Comparison of ENCODE assay signal across 22 cellular contexts in the genomic region with DNA sequence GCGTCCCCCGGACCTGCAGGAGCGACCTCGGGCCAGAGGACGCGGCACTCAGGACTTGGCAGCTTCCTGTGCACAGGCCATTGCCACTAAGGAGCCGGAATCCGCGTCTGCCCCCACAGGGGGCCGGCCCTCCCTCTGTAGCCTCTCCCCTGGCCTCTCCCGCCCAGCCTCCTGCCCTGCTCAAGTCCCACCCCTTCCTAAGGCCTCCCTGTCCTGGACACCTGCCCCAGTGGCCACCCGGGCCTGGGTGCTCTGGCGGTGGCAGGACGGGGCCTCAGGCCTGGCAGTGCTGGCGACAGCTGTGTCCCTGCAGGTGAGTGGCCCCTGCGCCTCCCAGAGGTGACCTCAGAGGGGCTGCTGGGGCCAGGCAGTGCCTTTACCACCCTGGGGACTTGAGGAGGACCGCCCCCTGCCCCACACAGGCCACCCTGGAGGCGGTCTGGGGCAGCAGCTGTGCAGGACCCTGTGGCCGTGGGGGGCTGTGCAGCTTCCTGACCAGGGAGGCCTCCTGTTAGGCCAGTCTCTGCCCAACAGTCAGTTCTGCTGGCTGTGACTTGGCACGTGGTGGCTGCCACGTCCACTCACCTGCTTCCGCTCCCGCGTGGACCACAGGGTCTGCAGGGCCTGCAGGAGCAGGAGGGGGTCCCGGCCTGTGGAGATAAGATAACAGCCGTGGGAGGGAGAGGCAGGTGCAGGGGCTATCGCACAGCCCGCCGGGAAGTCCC. TPM values are rescaled to one million over a fixed set of nuclear protein-coding genes. Genes with fewer than 3 reads are reported as not detected.
A peak's percentile ranks its signal among the peaks of the same experiment; 100 is the strongest.
DNase-seq lines count a peak whose midpoint lies in the region; ATAC-seq, FAIRE-seq and TF ChIP-seq lines count a peak whose summit lies in the region.
"Had no signal": no experiment of that assay in that cellular context is flagged by ENCODE, and none has a peak within 500 bp of the region (broad histone marks: within the 10 kb centered on the region; RNA-seq: fewer than 3 reads in every experiment).

No MANE protein-coding gene starts in this region.

- in situ Hi-C loops in GM13976 (cut with MboI; ENCODE audit: low sequenced_read_pairs, unreplicated experiment) = no loop called here

- no peaks in the 10 kb centered on the region for H3K9me3 Mint-ChIP-seq in activated CD8-positive, alpha-beta memory T cell treated with anti-CD3 and anti-CD28 coated beads, Interleukin-2, amount 10 ng/mL, durations not matched to agents 7 days and 5 days (ENCODE audit: low read depth)
- H3K9me3 Mint-ChIP-seq: activated B cell treated with CpG ODN at 0.5 μM for 24 hours, natural killer cell, T-cell had no signal

- POLR2A ChIA-PET in HEK293 (lab: Yijun Ruan, JAX) = interaction anchor here (1.0 kb wide), 1 partner anchor 12 kb away, joined by 3 read pairs; no protein-coding TSS in a partner anchor

- H3K9ac ChIP-seq in BLaER1 = peak overlapping the region; percentile 58

- H3K27ac Mint-ChIP-seq in activated CD8-positive, alpha-beta memory T cell treated with anti-CD3 and anti-CD28 coated beads, Interleukin-2, amount 10 ng/mL, durations not matched to agents 7 days and 5 days = no peak overlapping the region
- H3K27ac Mint-ChIP-seq: activated B cell treated with CpG ODN at 0.5 μM for 24 hours, natural killer cell, T-cell had no signal

- H3K27me3 ChIP-seq in BLaER1 = no peaks in the 10 kb centered on the region

- H3K4me2 ChIP-seq in BLaER1 = peak overlapping the region; percentile 85
- H3K4me2 ChIP-seq: PC-9 had no signal

- H3K4me1 ChIP-seq in BLaER1 (peaks cover 56% of the 10 kb centered on the region), HEK293 (ENCODE audit: control insufficient read depth, insufficient read depth, low read length) (no peaks in the 10 kb centered on the region), mucosa of descending colon (ENCODE audit: low read depth) (peaks cover 2% of the 10 kb centered on the region)
- H3K4me1 ChIP-seq: Caco-2, psoas muscle had no signal

- TF ChIP-seq CTCF in HEK293 (tag by site-specific recombination; IDR thresholded peaks at IDR 0.05) = no peak
- TF ChIP-seq CTCF in mucosa of descending colon (IDR thresholded peaks at IDR 0.05) = no peak
- no peak for TF ChIP-seq CTCF in GM13976 (IDR thresholded peaks at IDR 0.05; ENCODE audit: borderline replicate concordance, control extremely low read depth, extremely low read depth, insufficient read depth, missing control alignments)

- peak; percentile 45 for DNase-seq in ecto neural progenitor cell (ENCODE audit: low spot score)
- DNase-seq in mucosa of descending colon = peak in 2 of 3 donors; percentile 17 to 36
- no peak for DNase-seq in H54 (ENCODE audit: insufficient read length, low spot score)
- no peak for DNase-seq in activated CD8-positive, alpha-beta memory T cell treated with anti-CD3 and anti-CD28 coated beads, Interleukin-2, amount 10 ng/mL, durations not matched to agents 7 days and 5 days
- no peak for DNase-seq in activated CD4-positive, alpha-beta T cell treated with anti-CD3 and anti-CD28 coated beads, Interleukin-2, amount 50 U/mL, for 48 hours
- DNase-seq in GM13976 (ENCODE audit: low spot score) = no peak
- DNase-seq: activated B cell treated with CpG ODN at 0.5 μM for 24 hours, activated gamma-delta T cell, amygdala, foreskin fibroblast, HCEC 1CT, natural killer cell, NCI-H187 treated with DMSO at 0.1 percent for 48 hours, PC-9, T-cell had no signal

- H3K36me3 Mint-ChIP-seq in activated CD8-positive, alpha-beta memory T cell treated with anti-CD3 and anti-CD28 coated beads, Interleukin-2, amount 10 ng/mL, durations not matched to agents 7 days and 5 days = no peaks in the 10 kb centered on the region
- H3K36me3 Mint-ChIP-seq: natural killer cell had no signal

- peak; percentile 15 for ATAC-seq in mucosa of descending colon
- ATAC-seq in activated CD8-positive, alpha-beta memory T cell treated with anti-CD3 and anti-CD28 coated beads, Interleukin-2, amount 10 ng/mL, durations not matched to agents 7 days and 5 days = no peak
- ATAC-seq: natural killer cell, T-cell had no signal

- CTCF ChIA-PET in HEK293 (lab: Yijun Ruan, JAX) = interaction anchor here (0.6 kb wide), 1 partner anchor 18 kb away, joined by 3 read pairs; no protein-coding TSS in a partner anchor
- CTCF ChIA-PET in activated CD8-positive, alpha-beta memory T cell treated with anti-CD3 and anti-CD28 coated beads, Interleukin-2, amount 10 ng/mL, durations not matched to agents 7 days and 5 days (lab: Charles Lee) = no interaction called here

- H3K4me1 Mint-ChIP-seq in activated CD8-positive, alpha-beta memory T cell treated with anti-CD3 and anti-CD28 coated beads, Interleukin-2, amount 10 ng/mL, durations not matched to agents 7 days and 5 days = peaks cover 9% of the 10 kb centered on the region
- H3K4me1 Mint-ChIP-seq: activated B cell treated with CpG ODN at 0.5 μM for 24 hours had no signal

- no peak for FAIRE-seq in H54 (lab: Jason Lieb, UNC)
- FAIRE-seq: HTR-8/SVneo had no signal

- no peaks in the 10 kb centered on the region for H4K20me1 ChIP-seq in BLaER1

- H3K27ac ChIP-seq in BLaER1 (peak overlapping the region; percentile 81), HEK293 (ENCODE audit: extremely low read depth, low read depth, low read length) (no peak overlapping the region)
- H3K27ac ChIP-seq: PC-9, psoas muscle had no signal

- no peak overlapping the region for H3K4me3 Mint-ChIP-seq in activated CD8-positive, alpha-beta memory T cell treated with anti-CD3 and anti-CD28 coated beads, Interleukin-2, amount 10 ng/mL, durations not matched to agents 7 days and 5 days
- H3K4me3 Mint-ChIP-seq: activated B cell treated with CpG ODN at 0.5 μM for 24 hours, natural killer cell, T-cell had no signal

- no peaks in the 10 kb centered on the region for H3K27me3 Mint-ChIP-seq in activated CD8-positive, alpha-beta memory T cell treated with anti-CD3 and anti-CD28 coated beads, Interleukin-2, amount 10 ng/mL, durations not matched to agents 7 days and 5 days
- H3K27me3 Mint-ChIP-seq: activated B cell treated with CpG ODN at 0.5 μM for 24 hours, T-cell had no signal

- intact Hi-C loops in mucosa of descending colon (cut with DNase I, micrococcal nuclease) = no loop called here

- no peak for TF ChIP-seq POLR2A in H54 (IDR thresholded peaks at IDR 0.05; ENCODE audit: low read depth, low read length)

- H3K9me3 ChIP-seq in BLaER1 (no peaks in the 10 kb centered on the region), HEK293 (ENCODE audit: control insufficient read depth, insufficient read depth, low read depth, low read length) (no peaks in the 10 kb centered on the region), mucosa of descending colon (no peaks in the 10 kb centered on the region)
- H3K9me3 ChIP-seq: Caco-2, psoas muscle had no signal

- H3K4me3 ChIP-seq in BLaER1 (no peak overlapping the region), HEK293 (ENCODE audit: low read depth, low read length) (no peak overlapping the region), mucosa of descending colon (no peak overlapping the region)
- H3K4me3 ChIP-seq: PC-9, psoas muscle had no signal

- H3K36me3 ChIP-seq in BLaER1 (peaks cover 4% of the 10 kb centered on the region; the same call in 1 of the 2 replicates), HEK293 (ENCODE audit: control insufficient read depth in 2 of 2, insufficient read depth in 1 of 2, low read length in 2 of 2) (no peaks in the 10 kb centered on the region), mucosa of descending colon (ENCODE audit: low read depth) (no peaks in the 10 kb centered on the region)

TF ChIP-seq in HEK293, 187 proteins besides CTCF, POLR2A, EP300 and RAD21:
- TF ChIP-seq, protein P1, sequence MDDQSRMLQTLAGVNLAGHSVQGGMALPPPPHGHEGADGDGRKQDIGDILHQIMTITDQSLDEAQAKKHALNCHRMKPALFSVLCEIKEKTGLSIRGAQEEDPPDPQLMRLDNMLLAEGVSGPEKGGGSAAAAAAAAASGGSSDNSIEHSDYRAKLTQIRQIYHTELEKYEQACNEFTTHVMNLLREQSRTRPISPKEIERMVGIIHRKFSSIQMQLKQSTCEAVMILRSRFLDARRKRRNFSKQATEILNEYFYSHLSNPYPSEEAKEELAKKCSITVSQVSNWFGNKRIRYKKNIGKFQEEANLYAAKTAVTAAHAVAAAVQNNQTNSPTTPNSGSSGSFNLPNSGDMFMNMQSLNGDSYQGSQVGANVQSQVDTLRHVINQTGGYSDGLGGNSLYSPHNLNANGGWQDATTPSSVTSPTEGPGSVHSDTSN (CRISPR knock-in tag; IDR thresholded peaks at IDR 0.05) = 0 out of 2 replicates have a peak, but pooled peaks have one; percentile 33
- peak; percentile 80 for TF ChIP-seq GLIS1 (tag by site-specific recombination; IDR thresholded peaks at IDR 0.05)
- peak; percentile 47; the same call in 1 of the 2 replicates for TF ChIP-seq ZNF600 (tag by site-specific recombination; IDR thresholded peaks at IDR 0.05)
- TF ChIP-seq SP7 (tag by site-specific recombination; IDR thresholded peaks at IDR 0.05) = no peak
- TF ChIP-seq ZNF184 (tag by site-specific recombination; IDR thresholded peaks at IDR 0.05) = no peak
- TF ChIP-seq ZFP37 (tag by site-specific recombination; IDR thresholded peaks at IDR 0.05) = no peak
- TF ChIP-seq ZIC2 (tag by site-specific recombination; IDR thresholded peaks at IDR 0.05) = peak; percentile 44; the same call in 1 of the 2 replicates
- no peak for TF ChIP-seq ZNF488 (tag by site-specific recombination; IDR thresholded peaks at IDR 0.05)
- TF ChIP-seq ZNF138 (tag by site-specific recombination; IDR thresholded peaks at IDR 0.05; ENCODE audit: borderline replicate concordance) = no peak
- TF ChIP-seq GLIS2 (tag by site-specific recombination; IDR thresholded peaks at IDR 0.05) = 0 out of 2 replicates have a peak, but pooled peaks have one; percentile 32

RNA-seq across cellular contexts. Expression of gene EXD3, which starts 40.1 kb away (rescaled TPM):
- total RNA-seq in mucosa of descending colon = 10 to 100 TPM; 39.4 to 56.7 (median 40.1) TPM
- total RNA-seq in activated CD8-positive, alpha-beta memory T cell treated with anti-CD3 and anti-CD28 coated beads, Interleukin-2, amount 10 ng/mL, durations not matched to agents 7 days and 5 days = 10 to 100 TPM in 1 of 2 experiments, 1 to 10 TPM in 1; 9.2 to 19.8 TPM

RNA-seq across cellular contexts. Expression of gene NOXA1, which starts 40.3 kb away (rescaled TPM):
- total RNA-seq in mucosa of descending colon = 10 to 100 TPM; 18.0 to 41.5 (median 27.2) TPM
- under 1 TPM; 0.30 to 0.53 TPM for total RNA-seq in activated CD8-positive, alpha-beta memory T cell treated with anti-CD3 and anti-CD28 coated beads, Interleukin-2, amount 10 ng/mL, durations not matched to agents 7 days and 5 days

RNA-seq across cellular contexts. Expression of gene ENTPD8, which starts 58.3 kb away (rescaled TPM):
- total RNA-seq in mucosa of descending colon = 100 to 1,000 TPM in 1 of 3 donors, 10 to 100 TPM in 2; 36.7 to 127 (median 74.8) TPM
- not detected for total RNA-seq in activated CD8-positive, alpha-beta memory T cell treated with anti-CD3 and anti-CD28 coated beads, Interleukin-2, amount 10 ng/mL, durations not matched to agents 7 days and 5 days
- total RNA-seq: activated B cell treated with CpG ODN at 0.5 μM for 24 hours, MCF 10A, natural killer cell, NCI-H460, psoas muscle, T-cell had no signal

Comparison
In these comparisons a context has a peak if more than half of its experiments do, and no peak if none do; other contexts are left out.
1. DNase-seq: peak in ecto neural progenitor cell (single experiment) and mucosa of descending colon (2 of 3); none in H54 (single experiment), activated CD8-positive, alpha-beta memory T cell treated with anti-CD3 and anti-CD28 coated beads, Interleukin-2, amount 10 ng/mL, durations not matched to agents 7 days and 5 days (single experiment), activated CD4-positive, alpha-beta T cell treated with anti-CD3 and anti-CD28 coated beads, Interleukin-2, amount 50 U/mL, for 48 hours (0 of 2) and GM13976 (single experiment).
2. RNA of gene NOXA1, which starts 40.3 kb away (total RNA-seq): 18.0 to 41.5 TPM in mucosa of descending colon; 0.30 to 0.53 TPM in activated CD8-positive, alpha-beta memory T cell treated with anti-CD3 and anti-CD28 coated beads, Interleukin-2, amount 10 ng/mL, durations not matched to agents 7 days and 5 days; every median in the first group is over 10 times any median in the second.
3. RNA of gene ENTPD8, which starts 58.3 kb away (total RNA-seq): 36.7 to 127 TPM in mucosa of descending colon; not detected in activated CD8-positive, alpha-beta memory T cell treated with anti-CD3 and anti-CD28 coated beads, Interleukin-2, amount 10 ng/mL, durations not matched to agents 7 days and 5 days; every median in the first group is over 10 times any median in the second.